30 cellular contexts compared by ENCODE assay signal in the genomic region with DNA sequence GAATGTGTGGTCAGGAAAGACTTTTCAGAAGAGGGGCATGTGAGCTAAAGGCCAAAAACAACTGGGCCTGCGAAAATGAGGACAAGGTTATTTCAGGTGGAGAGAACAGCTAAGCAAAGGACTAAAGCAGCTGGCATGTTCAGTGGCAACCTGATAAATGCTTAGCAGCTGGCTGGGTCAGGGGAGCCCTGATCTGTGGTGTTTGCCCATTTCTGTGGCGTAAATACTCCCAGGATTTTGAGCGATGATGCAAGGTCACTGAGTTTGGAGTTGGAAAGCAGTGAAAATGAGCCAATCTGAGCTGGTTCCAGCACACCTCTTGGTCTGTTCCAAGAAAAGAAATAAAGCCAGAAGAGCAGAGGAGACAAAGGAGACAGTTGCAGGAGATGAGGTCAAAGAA.
DNase-seq lines count a peak whose midpoint lies in the region; ATAC-seq, FAIRE-seq and TF ChIP-seq lines count a peak whose summit lies in the region.
"Had no signal": no experiment of that assay in that cellular context is flagged by ENCODE, and none has a peak within 500 bp of the region (broad histone marks: within the 10 kb centered on the region; RNA-seq: fewer than 3 reads in every experiment).

No MANE protein-coding gene starts in this region.

- H3K9me3 ChIP-seq in liver (ENCODE audit: control insufficient read depth in 4 of 4, low read length in 3 of 4) (no peaks in the 10 kb centered on the region), HepG2 (ENCODE audit: low read length) (peaks cover 95% of the 10 kb centered on the region), psoas muscle (no peaks in the 10 kb centered on the region), vagina (no peaks in the 10 kb centered on the region)
- H3K9me3 ChIP-seq in effector memory CD4-positive, alpha-beta T cell (ENCODE audit: control insufficient read depth, low read length): no peaks in the 10 kb centered on the region
- H3K9me3 ChIP-seq: BE2C had no signal

- POLR2A ChIA-PET in HepG2 (lab: Yijun Ruan, JAX): no interaction called here

- 47% methylated on average over 3 of the region's 3 CpGs for WGBS in liver
- 19% methylated on average over 3 of the region's 3 CpGs for WGBS in HepG2 (ENCODE audit: low lambda C conversion rate)
- 23 to 42% (median 30%) methylated on average over 3 of the region's 3 CpGs for WGBS in psoas muscle, 3 donors

- no peaks in the 10 kb centered on the region for H3K27me3 ChIP-seq in liver (ENCODE audit: control insufficient read depth in 4 of 4, insufficient read depth in 4 of 4, low read length in 3 of 4)
- H3K27me3 ChIP-seq in HepG2 (ENCODE audit: control insufficient read depth in 1 of 2, insufficient read depth in 2 of 2, low read length in 2 of 2): no peaks in the 10 kb centered on the region
- H3K27me3 ChIP-seq in psoas muscle (ENCODE audit: insufficient read depth in 3 of 3, low read length in 2 of 3): no peaks in the 10 kb centered on the region
- no peaks in the 10 kb centered on the region for H3K27me3 ChIP-seq in vagina
- H3K27me3 ChIP-seq in effector memory CD4-positive, alpha-beta T cell (replicated peaks; ENCODE audit: control insufficient read depth, insufficient read depth, low read length, poor library complexity, severe bottlenecking): no peaks in the 10 kb centered on the region
- H3K27me3 ChIP-seq: BE2C, SJSA1 had no signal

- BruUV-seq in HepG2 (replicated peaks; lab: Mats Ljungman, UMichigan): no TSS peak

- CTCF ChIA-PET in HepG2 (lab: Yijun Ruan, JAX; ENCODE audit: low intra/inter-chr PET ratio, low total read pairs): no interaction called here

- peaks cover 0 to 16% (median 13%) of the 10 kb centered on the region in 4 donors for H3K4me1 ChIP-seq in liver (ENCODE audit: control insufficient read depth in 4 of 4, insufficient read depth in 4 of 4, low read length in 3 of 4)
- no peaks in the 10 kb centered on the region for H3K4me1 ChIP-seq in HepG2 (ENCODE audit: insufficient read depth, low read length)
- peaks cover 9% of the 10 kb centered on the region for H3K4me1 ChIP-seq in psoas muscle
- no peaks in the 10 kb centered on the region for H3K4me1 ChIP-seq in vagina
- no peaks in the 10 kb centered on the region for H3K4me1 ChIP-seq in effector memory CD4-positive, alpha-beta T cell (ENCODE audit: control insufficient read depth, insufficient read depth, low read length, poor library complexity, severe bottlenecking)
- H3K4me1 ChIP-seq: BE2C, SJSA1 had no signal

- TF ChIP-seq RAD21 in liver (IDR thresholded peaks at IDR 0.05): no peak
- TF ChIP-seq RAD21 in HepG2 (CRISPR knock-in tag; IDR thresholded peaks at IDR 0.05): no peak

- H3K36me3 ChIP-seq in liver (ENCODE audit: control insufficient read depth in 4 of 4, insufficient read depth in 3 of 4, low read depth in 1 of 4, low read length in 3 of 4): no peaks in the 10 kb centered on the region
- no peaks in the 10 kb centered on the region for H3K36me3 ChIP-seq in HepG2 (replicated peaks in 1 of 2; ENCODE audit: control insufficient read depth in 1 of 2, insufficient read depth in 2 of 2, low read length in 2 of 2)
- H3K36me3 ChIP-seq in psoas muscle (ENCODE audit: insufficient read depth in 1 of 2, low read depth in 1 of 2): no peaks in the 10 kb centered on the region
- no peaks in the 10 kb centered on the region for H3K36me3 ChIP-seq in vagina
- H3K36me3 ChIP-seq in effector memory CD4-positive, alpha-beta T cell (ENCODE audit: control insufficient read depth, insufficient read depth, low read length): no peaks in the 10 kb centered on the region
- H3K36me3 ChIP-seq: BE2C, SJSA1 had no signal

- no peak for DNase-seq in HepG2 (ENCODE audit: low spot score)
- DNase-seq in myocyte (ENCODE audit: low read depth): peak; percentile 4
- DNase-seq in psoas muscle: peak in 1 of 2 donors; percentile 53
- DNase-seq in vagina (ENCODE audit: extremely low spot score in 2 of 2): peak; percentile 27 to 82
- no peak for DNase-seq in NCI-H345 (lab: John Stamatoyannopoulos, UW)
- DNase-seq in RPMI8226: no peak
- no peak for DNase-seq in effector memory CD4-positive, alpha-beta T cell
- DNase-seq: 8988T; ACHN; BE2C; CD8-positive, alpha-beta memory T cell; DMS 273 treated with DMSO at 0.1 percent for 48 hours; DMS79; EL; GDM1; Kasumi-1; NCI-H1092 treated with DMSO at 0.1 percent for 48 hours; NCI-H1436; NCI-H187; NCI-H2081 treated with DMSO at 0.1 percent for 48 hours; NCI-H2171; NCI-H226; NCI-H510A treated with DMSO at 0.1 percent for 48 hours; NK-92 treated with Interleukin-12 subunit alpha and Interleukin-12 subunit beta, amount 100 ng/mL, for 24 hours; PC-3 had no signal

- H2AFZ ChIP-seq in HepG2 (ENCODE audit: low read length): no peak overlapping the region

- H3K79me2 ChIP-seq in HepG2 (ENCODE audit: insufficient read depth, low read length): no peaks in the 10 kb centered on the region

- no peaks in the 10 kb centered on the region for H4K20me1 ChIP-seq in HepG2 (ENCODE audit: insufficient read depth, low read length)

- no peak overlapping the region for H3K9ac ChIP-seq in liver (ENCODE audit: low read depth in 1 of 2, low read length in 2 of 2)
- no peak overlapping the region for H3K9ac ChIP-seq in HepG2 (ENCODE audit: insufficient read depth, low read depth, low read length)

- ATAC-seq in HepG2: no peak
- ATAC-seq in psoas muscle: peak; percentile 87 to 92 (median 90)
- ATAC-seq: PC-3, Right ventricle myocardium inferior had no signal

- TF ChIP-seq CTCF in liver (IDR thresholded peaks at IDR 0.05; ENCODE audit: low read depth, low read length, missing input control) (no peak), HepG2 (CRISPR knock-in tag; IDR thresholded peaks at IDR 0.05) (no peak), psoas muscle (IDR thresholded peaks at IDR 0.05) (no peak), vagina (IDR thresholded peaks at IDR 0.05) (no peak)

- in situ Hi-C loops in HepG2 (cut with HindIII; ENCODE audit: extremely low pct_ligation_motif_present, low pct_unique_long_range_greater_than_20kb): no loop called here

- H3K4me3 ChIP-seq in liver (ENCODE audit: low read depth in 1 of 3, low read length in 3 of 3) (no peak overlapping the region), HepG2 (replicated peaks in 1 of 3; ENCODE audit: insufficient read depth in 1 of 3, low read depth in 2 of 3, low read length in 3 of 3) (no peak overlapping the region), psoas muscle (peak overlapping the region; percentile 46), vagina (no peak overlapping the region)
- H3K4me3 ChIP-seq in effector memory CD4-positive, alpha-beta T cell (ENCODE audit: insufficient read depth, low read depth, low read length, poor library complexity, severe bottlenecking): no peak overlapping the region
- H3K4me3 ChIP-seq: SJSA1 had no signal

- TF ChIP-seq EP300 in HepG2 (IDR thresholded peaks at IDR 0.05; ENCODE audit: low read depth in 2 of 2, low read length in 2 of 2) (no peak), HepG2 (CRISPR knock-in tag; IDR thresholded peaks at IDR 0.05; ENCODE audit: borderline replicate concordance) (no peak)

- H3K27ac ChIP-seq in liver (ENCODE audit: low read depth in 1 of 2, low read length in 2 of 2) (no peak overlapping the region), HepG2 (ENCODE audit: extremely low read length, insufficient read depth, low read length) (no peak overlapping the region), psoas muscle (peak overlapping the region; percentile 89), vagina (no peak overlapping the region)
- H3K27ac ChIP-seq in effector memory CD4-positive, alpha-beta T cell (ENCODE audit: insufficient read depth, low read length, poor library complexity, severe bottlenecking): no peak overlapping the region
- H3K27ac ChIP-seq: SJSA1 had no signal

- H3K4me2 ChIP-seq in HepG2 (ENCODE audit: low read depth, low read length): no peak overlapping the region

- intact Hi-C loops in HepG2 (cut with micrococcal nuclease; ENCODE audit: unreplicated experiment) (no loop called here), psoas muscle (cut with DNase I) (no loop called here), vagina (cut with DNase I) (no loop called here)

- TF ChIP-seq POLR2A in HepG2 (IDR thresholded peaks at IDR 0.05; ENCODE audit: insufficient read depth in 1 of 2, low read depth in 2 of 2, low read length in 2 of 2): no peak
- no peak for TF ChIP-seq POLR2A in vagina (IDR thresholded peaks at IDR 0.05)

- FAIRE-seq in HepG2 (lab: Jason Lieb, UNC): no peak
- FAIRE-seq: GM12891, H54 had no signal

TF ChIP-seq in liver, 16 proteins besides CTCF, POLR2A, EP300 and RAD21 (continues in another document):
- TF ChIP-seq RXRA (IDR thresholded peaks at IDR 0.05): peak; percentile 37 to 79
- peak in 1 of 2 donors; percentile 35 for TF ChIP-seq JUND (IDR thresholded peaks at IDR 0.05)
- peak; percentile 79 for TF ChIP-seq ATF3 (IDR thresholded peaks at IDR 0.05)
- TF ChIP-seq HNF4A (conservative IDR thresholded peaks at IDR 0.05): peak; percentile 18 to 74
- TF ChIP-seq, protein P1, sequence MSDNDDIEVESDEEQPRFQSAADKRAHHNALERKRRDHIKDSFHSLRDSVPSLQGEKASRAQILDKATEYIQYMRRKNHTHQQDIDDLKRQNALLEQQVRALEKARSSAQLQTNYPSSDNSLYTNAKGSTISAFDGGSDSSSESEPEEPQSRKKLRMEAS (IDR thresholded peaks at IDR 0.05): peak; percentile 47
- TF ChIP-seq YY1 (IDR thresholded peaks at IDR 0.05): no peak

TF ChIP-seq in HepG2, 621 proteins besides CTCF, POLR2A, EP300 and RAD21 (continues in another document):
- TF ChIP-seq ZNF160 (CRISPR knock-in tag; IDR thresholded peaks at IDR 0.05) (no peak), NFIC (IDR thresholded peaks at IDR 0.05; ENCODE audit: low read length) (no peak), ZNF747 (CRISPR knock-in tag; IDR thresholded peaks at IDR 0.05; ENCODE audit: borderline replicate concordance) (no peak), KDM4B (CRISPR knock-in tag; IDR thresholded peaks at IDR 0.05) (no peak), TBP (CRISPR knock-in tag; IDR thresholded peaks at IDR 0.05) (no peak), ATRX (CRISPR knock-in tag; IDR thresholded peaks at IDR 0.05; ENCODE audit: borderline replicate concordance) (no peak), NCOA1 (CRISPR knock-in tag; IDR thresholded peaks at IDR 0.05) (no peak), GABPA (IDR thresholded peaks at IDR 0.05; ENCODE audit: low read depth, low read length) (no peak), GABPA (CRISPR knock-in tag; IDR thresholded peaks at IDR 0.05; ENCODE audit: low read depth) (no peak), ELF1 (CRISPR knock-in tag; IDR thresholded peaks at IDR 0.05) (no peak)
- TF ChIP-seq, protein P2, sequence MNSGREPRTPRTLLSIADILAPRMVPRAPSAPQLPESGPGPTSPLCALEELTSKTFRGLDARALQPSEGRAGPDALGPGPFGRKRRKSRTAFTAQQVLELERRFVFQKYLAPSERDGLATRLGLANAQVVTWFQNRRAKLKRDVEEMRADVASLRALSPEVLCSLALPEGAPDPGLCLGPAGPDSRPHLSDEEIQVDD (CRISPR knock-in tag; IDR thresholded peaks at IDR 0.05; ENCODE audit: borderline replicate concordance): no peak

Comparison
In these comparisons a context has a peak if more than half of its experiments do, and no peak if none do; other contexts are left out.
1. DNase-seq: peak in myocyte (single experiment) and vagina (2 of 2); none in HepG2 (single experiment), NCI-H345 (single experiment), RPMI8226 (single experiment) and effector memory CD4-positive, alpha-beta T cell (0 of 3).